21 cellular contexts compared by ENCODE assay signal in genomic region chr22:44281706-44282637, GRCh38. TPM values are rescaled to one million over a fixed set of nuclear protein-coding genes. Genes with fewer than 3 reads are reported as not detected.
"Had no signal": no experiment of that assay in that cellular context is flagged by ENCODE, and none has a peak within 500 bp of the region (broad histone marks: within the 10 kb centered on the region; RNA-seq: fewer than 3 reads in every experiment).

No MANE protein-coding gene starts in this region.

- H3K4me3 ChIP-seq: adrenal gland, gastrocnemius medialis, thyroid gland had no signal

- H3K27ac ChIP-seq: adrenal gland, gastrocnemius medialis, thyroid gland had no signal

- H3K4me1 Mint-ChIP-seq: naive thymus-derived CD4-positive, alpha-beta T cell had no signal

- H3K36me3 ChIP-seq: adrenal gland, gastrocnemius medialis, thyroid gland had no signal

- H3K27me3 ChIP-seq: adrenal gland, thyroid gland had no signal

- DNase-seq: activated CD4-positive, alpha-beta T cell treated with anti-CD3 and anti-CD28 coated beads, Interleukin-2, amount 50 U/mL, for 4 hours; activated gamma-delta T cell; cerebellar nuclear complex; cortex of kidney; gastrocnemius medialis; head of caudate nucleus; mesendoderm; naive thymus-derived CD4-positive, alpha-beta T cell; stimulated activated CD4-positive, alpha-beta T cell treated with anti-CD3 and anti-CD28 coated beads, Interleukin-12 subunit alpha, Interleukin-12 subunit beta, amount 100 ng/mL, for 4 hours; stimulated activated CD4-positive, alpha-beta T cell treated with anti-CD3 and anti-CD28 coated beads, Interleukin-1b, Interleukin-23, amount 100 ng/mL, for 48 hours; stimulated activated CD8-positive, alpha-beta memory T cell treated with anti-CD3 and anti-CD28 coated beads, Interleukin-4, amount 100 ng/mL, for 48 hours; stimulated activated naive CD4-positive, alpha-beta T cell; T-helper 2 cell; thyroid gland had no signal

- H3K9me3 ChIP-seq: adrenal gland, gastrocnemius medialis, thyroid gland had no signal

- H3K36me3 Mint-ChIP-seq: activated naive CD4-positive, alpha-beta T cell treated with anti-CD3 and anti-CD28 coated beads, Interleukin-2, amount 50 U/mL, for 72 hours; naive thymus-derived CD4-positive, alpha-beta T cell had no signal

- FAIRE-seq: astrocyte, bronchial epithelial cell, keratinocyte had no signal

- H3K4me3 Mint-ChIP-seq: naive thymus-derived CD4-positive, alpha-beta T cell had no signal

- H3K9me3 Mint-ChIP-seq: activated naive CD4-positive, alpha-beta T cell treated with anti-CD3 and anti-CD28 coated beads, Interleukin-2, amount 50 U/mL, for 72 hours; naive thymus-derived CD4-positive, alpha-beta T cell had no signal

- H3K4me1 ChIP-seq: adrenal gland, gastrocnemius medialis, thyroid gland had no signal

- ATAC-seq: activated naive CD4-positive, alpha-beta T cell treated with anti-CD3 and anti-CD28 coated beads, Interleukin-2, amount 50 U/mL, for 72 hours; esophagus mucosa; gastrocnemius medialis; naive thymus-derived CD4-positive, alpha-beta T cell had no signal

RNA-seq across cellular contexts. Expression of gene SHISAL1, which starts 30.8 kb away (rescaled TPM):
- total RNA-seq: activated CD8-positive, alpha-beta memory T cell treated with anti-CD3 and anti-CD28 coated beads for 36 hours; activated naive CD4-positive, alpha-beta T cell treated with anti-CD3 and anti-CD28 coated beads, Interleukin-2, amount 50 U/mL, for 72 hours; naive thymus-derived CD4-positive, alpha-beta T cell had no signal
- polyA plus RNA-seq: naive thymus-derived CD4-positive, alpha-beta T cell had no signal
